Comparison of ENCODE assay signal across 17 cellular contexts in genomic region chr12:40034712-40035111, GRCh38.
DNase-seq lines count a peak whose midpoint lies in the region; ATAC-seq, FAIRE-seq and TF ChIP-seq lines count a peak whose summit lies in the region.
"Had no signal": no experiment of that assay in that cellular context is flagged by ENCODE, and none has a peak within 500 bp of the region (broad histone marks: within the 10 kb centered on the region; RNA-seq: fewer than 3 reads in every experiment).

No MANE protein-coding gene starts in this region.

- H3K27ac ChIP-seq in A549, result no peak overlapping the region
- no peak overlapping the region for H3K27ac ChIP-seq in IMR-90 (ENCODE audit: insufficient read depth, low read length)
- H3K27ac ChIP-seq in neuronal stem cell (replicated peaks; ENCODE audit: low read length), result no peak overlapping the region
- H3K27ac ChIP-seq: C4-2B had no signal

- H3K9ac ChIP-seq in IMR-90 (ENCODE audit: low read depth, low read length) (no peak overlapping the region), neuronal stem cell (ENCODE audit: low read depth, low read length, poor library complexity) (no peak overlapping the region)

- no peaks in the 10 kb centered on the region for H4K20me1 ChIP-seq in IMR-90 (ENCODE audit: insufficient read depth, low read length)

- intact Hi-C loops in IMR-90 (cut with micrococcal nuclease), result no loop called here

- peak overlapping the region; percentile 35 for H3K4me2 ChIP-seq in A549
- H3K4me2 ChIP-seq in IMR-90 (ENCODE audit: low read depth, low read length), result no peak overlapping the region
- no peak overlapping the region for H3K4me2 ChIP-seq in neuronal stem cell (ENCODE audit: insufficient read depth, low read length, poor library complexity, severe bottlenecking)

- H4K8ac ChIP-seq in IMR-90 (ENCODE audit: low read depth in 2 of 2, low read length in 2 of 2) (no peak overlapping the region), neuronal stem cell (ENCODE audit: low read depth, low read length) (no peak overlapping the region)

- TF ChIP-seq EP300 in A549 (IDR thresholded peaks at IDR 0.05), result no peak

- H3K23ac ChIP-seq in IMR-90 (ENCODE audit: low read depth, low read length), result no peak overlapping the region
- no peak overlapping the region for H3K23ac ChIP-seq in neuronal stem cell (ENCODE audit: low read depth, low read length, poor library complexity)

- BruUV-seq in IMR-90 (replicated peaks; lab: Mats Ljungman, UMichigan), result no TSS peak

- DNase-seq in A549 (ENCODE audit: low read depth in 1 of 2, low spot score in 1 of 2) (no peak), IMR-90 (peak; percentile 7), WTC11 (ENCODE audit: low spot score) (no peak), foreskin melanocyte (peak; percentile 61), HK-2 (ENCODE audit: unreplicated experiment) (no peak), type B pancreatic cell (ENCODE audit: extremely low spot score, unreplicated experiment) (no peak), neuronal stem cell (ENCODE audit: low spot score) (no peak)
- no peak for DNase-seq in activated naive CD4-positive, alpha-beta T cell treated with anti-CD3 and anti-CD28 coated beads, Interleukin-2, amount 50 U/mL, for 16 hours
- DNase-seq: BE2C; CD4-positive, alpha-beta memory T cell; DMS79 treated with DMSO at 0.1 percent for 48 hours; EL had no signal

- H3K9me3 ChIP-seq in A549 (no peaks in the 10 kb centered on the region), IMR-90 (ENCODE audit: control insufficient read depth, insufficient read depth, low read length) (no peaks in the 10 kb centered on the region), neuronal stem cell (replicated peaks in 1 of 2; ENCODE audit: control insufficient read depth in 2 of 2, insufficient read depth in 1 of 2, low read depth in 1 of 2, low read length in 2 of 2) (no peaks in the 10 kb centered on the region)
- H3K9me3 ChIP-seq: BE2C, HAP-1 had no signal

- TF ChIP-seq POLR2A in A549 (IDR thresholded peaks at IDR 0.05; ENCODE audit: low read length) (no peak), IMR-90 (IDR thresholded peaks at IDR 0.05; ENCODE audit: low read depth, low read length) (no peak)

- H2BK12ac ChIP-seq in neuronal stem cell (ENCODE audit: low read length), result no peak overlapping the region

- H3K27me3 ChIP-seq in IMR-90 (ENCODE audit: control insufficient read depth, insufficient read depth, low read length) (no peaks in the 10 kb centered on the region), neuronal stem cell (ENCODE audit: control insufficient read depth in 3 of 3, insufficient read depth in 3 of 3, low read depth in 1 of 3, low read length in 3 of 3) (no peaks in the 10 kb centered on the region)
- H3K27me3 ChIP-seq: BE2C had no signal

- H2BK5ac ChIP-seq in IMR-90 (ENCODE audit: low read depth, low read length, poor library complexity, severe bottlenecking) (no peak overlapping the region), neuronal stem cell (ENCODE audit: low read length) (no peak overlapping the region)

- H3K27ac Mint-ChIP-seq in WTC11, result peak overlapping the region; percentile 33; the same call in 1 of the 2 replicates
- no peak overlapping the region for H3K27ac Mint-ChIP-seq in type B pancreatic cell
- H3K27ac Mint-ChIP-seq: CD4-positive, alpha-beta memory T cell had no signal

- H2BK15ac ChIP-seq in IMR-90 (ENCODE audit: low read depth, low read length) (no peak overlapping the region), neuronal stem cell (ENCODE audit: low read length) (no peak overlapping the region)

- H3K14ac ChIP-seq in IMR-90 (replicated peaks; ENCODE audit: low read depth, low read length), result no peak overlapping the region
- H3K14ac ChIP-seq in neuronal stem cell (ENCODE audit: low read length), result no peak overlapping the region

- H2AK5ac ChIP-seq in IMR-90 (ENCODE audit: low read depth, low read length), result no peak overlapping the region
- no peak overlapping the region for H2AK5ac ChIP-seq in neuronal stem cell (ENCODE audit: low read depth, low read length)

- H3K4me3 Mint-ChIP-seq in WTC11, result no peak overlapping the region
- no peak overlapping the region for H3K4me3 Mint-ChIP-seq in type B pancreatic cell
- H3K4me3 Mint-ChIP-seq: CD4-positive, alpha-beta memory T cell had no signal

- H3K36me3 ChIP-seq in IMR-90 (ENCODE audit: control insufficient read depth, insufficient read depth, low read length), result no peaks in the 10 kb centered on the region
- no peaks in the 10 kb centered on the region for H3K36me3 ChIP-seq in neuronal stem cell (replicated peaks in 1 of 2; ENCODE audit: control insufficient read depth in 2 of 2, insufficient read depth in 2 of 2, low read length in 2 of 2)
- H3K36me3 ChIP-seq: BE2C, HAP-1 had no signal

- TF ChIP-seq CTCF in A549 (IDR thresholded peaks at IDR 0.05), result no peak
- TF ChIP-seq CTCF in IMR-90 (conservative IDR thresholded peaks at IDR 0.05; ENCODE audit: low read depth, low read length), result no peak
- TF ChIP-seq CTCF in WTC11 (IDR thresholded peaks at IDR 0.05), result no peak
- TF ChIP-seq CTCF in type B pancreatic cell (conservative IDR thresholded peaks at IDR 0.05), result no peak

- CTCF ChIA-PET in A549 (lab: Yijun Ruan, JAX) (no interaction called here), IMR-90 (lab: Yijun Ruan, JAX) (interaction anchor here (1.1 kb wide), 1 partner anchor 24 kb away, joined by 3 read pairs; no protein-coding TSS in a partner anchor), WTC11 (lab: Charles Lee) (interaction anchor here (0.6 to 3.9 kb wide), 3 partner anchors 24 to 69 kb away, joined by 3 to 31 read pairs (median 3); no protein-coding TSS in a partner anchor)

- no peak overlapping the region for H2BK20ac ChIP-seq in IMR-90 (ENCODE audit: low read depth, low read length)

- FAIRE-seq in A549 (lab: Jason Lieb, UNC), result peak; percentile 39
- FAIRE-seq: G401.6, GM12891, H1 had no signal

- H3K36me3 Mint-ChIP-seq in WTC11, result no peaks in the 10 kb centered on the region
- H3K36me3 Mint-ChIP-seq in type B pancreatic cell, result no peaks in the 10 kb centered on the region
- H3K36me3 Mint-ChIP-seq: CD4-positive, alpha-beta memory T cell had no signal

- 0% methylated on average over 2 of the region's 2 CpGs for WGBS in A549 (ENCODE audit: missing lambda C conversion rate)
- no CpG with 5 or more reads among the region's 2 CpGs for WGBS in IMR-90 (ENCODE audit: extremely low coverage in 2 of 2, insufficient read length in 1 of 2), 2 experiments
- WGBS in neuronal stem cell (ENCODE audit: extremely low coverage in 2 of 2, insufficient read length in 2 of 2, insufficient replicate concordance in 1 of 2), 2 donors, result no CpG with 5 or more reads among the region's 2 CpGs

- H3K4me3 ChIP-seq in A549 (no peak overlapping the region), IMR-90 (ENCODE audit: insufficient read depth, low read depth, low read length) (no peak overlapping the region), neuronal stem cell (ENCODE audit: low read length in 2 of 2) (no peak overlapping the region)
- H3K4me3 ChIP-seq: HAP-1 had no signal

- POLR2A ChIA-PET in A549 (lab: Yijun Ruan, JAX), result no interaction called here
- POLR2A ChIA-PET in IMR-90 (lab: Charles Lee; ENCODE audit: unreplicated experiment), result no interaction called here
- POLR2A ChIA-PET in WTC11 (lab: Charles Lee), result no interaction called here

- H4K91ac ChIP-seq in IMR-90 (ENCODE audit: insufficient read depth, low read depth, low read length) (no peak overlapping the region), neuronal stem cell (ENCODE audit: low read depth, low read length, poor library complexity) (no peak overlapping the region)

- H3K27me3 Mint-ChIP-seq in WTC11 (ENCODE audit: low read depth), result no peaks in the 10 kb centered on the region
- no peaks in the 10 kb centered on the region for H3K27me3 Mint-ChIP-seq in type B pancreatic cell
- H3K27me3 Mint-ChIP-seq: CD4-positive, alpha-beta memory T cell had no signal

- TF ChIP-seq RAD21 in A549 (conservative IDR thresholded peaks at IDR 0.05 in 1 of 2, IDR thresholded peaks at IDR 0.05 in 1 of 2), result no peak
- no peak for TF ChIP-seq RAD21 in IMR-90 (IDR thresholded peaks at IDR 0.05; ENCODE audit: low read length)

- H3K4me1 ChIP-seq in A549 (peaks cover 21% of the 10 kb centered on the region), IMR-90 (ENCODE audit: control insufficient read depth, insufficient read depth, low read length) (peaks cover 2% of the 10 kb centered on the region; the same call in 1 of the 2 replicates), neuronal stem cell (ENCODE audit: control insufficient read depth in 2 of 2, insufficient read depth in 1 of 2, low read depth in 1 of 2, low read length in 2 of 2) (peaks cover 2 to 8% of the 10 kb centered on the region in 2 donors)
- H3K4me1 ChIP-seq: BE2C, HAP-1 had no signal

- H3K18ac ChIP-seq in IMR-90 (ENCODE audit: low read depth, low read length) (no peak overlapping the region; the same call in 1 of the 2 replicates), neuronal stem cell (ENCODE audit: low read length) (no peak overlapping the region)

- H3K79me1 ChIP-seq in IMR-90 (ENCODE audit: low read depth in 1 of 2, low read length in 2 of 2), result no peaks in the 10 kb centered on the region
- no peaks in the 10 kb centered on the region for H3K79me1 ChIP-seq in neuronal stem cell (ENCODE audit: low read depth, low read length)

- H3K9me3 Mint-ChIP-seq in WTC11 (no peaks in the 10 kb centered on the region), type B pancreatic cell (no peaks in the 10 kb centered on the region)
- H3K9me3 Mint-ChIP-seq: CD4-positive, alpha-beta memory T cell had no signal

- H2AFZ ChIP-seq in IMR-90 (replicated peaks; ENCODE audit: low read length, poor library complexity) (no peak overlapping the region), neuronal stem cell (ENCODE audit: low read length) (no peak overlapping the region)

- H3K56ac ChIP-seq in IMR-90 (ENCODE audit: extremely low read depth, insufficient read depth, low read length), result no peak overlapping the region

- no peak overlapping the region for H2BK120ac ChIP-seq in IMR-90 (ENCODE audit: low read depth, low read length)
- no peak overlapping the region for H2BK120ac ChIP-seq in neuronal stem cell (ENCODE audit: low read depth, low read length)

- H3K4ac ChIP-seq in IMR-90 (ENCODE audit: low read depth, low read length), result no peak overlapping the region
- no peak overlapping the region for H3K4ac ChIP-seq in neuronal stem cell (ENCODE audit: low read length)

- H4K5ac ChIP-seq in IMR-90 (ENCODE audit: low read depth, low read length), result no peak overlapping the region

- dilution Hi-C loops in IMR-90 (cut with HindIII; ENCODE audit: low sequenced_read_pairs, unreplicated experiment), result no loop called here

- H3K4me1 Mint-ChIP-seq in WTC11, result peaks cover 51% of the 10 kb centered on the region
- H3K4me1 Mint-ChIP-seq in type B pancreatic cell (ENCODE audit: unreplicated experiment), result peaks cover 21% of the 10 kb centered on the region

- ATAC-seq in A549 (peak in 1 of 2 experiments; percentile 61; a peak in 2 of 6 replicates), IMR-90 (ENCODE audit: low read depth) (peak; percentile 75), WTC11 (no peak)

- no peaks in the 10 kb centered on the region for H3K9me1 ChIP-seq in IMR-90 (ENCODE audit: insufficient read depth, low read length)

- in situ Hi-C loops in IMR-90 (cut with MboI; ENCODE audit: low sequenced_read_pairs), result no loop called here

- H2AK9ac ChIP-seq in IMR-90 (replicated peaks; ENCODE audit: low read depth, low read length, poor library complexity), result no peak overlapping the region

TF ChIP-seq in IMR-90, 13 proteins besides CTCF, POLR2A, EP300 and RAD21 (continues in another document):
- TF ChIP-seq MXI1 (IDR thresholded peaks at IDR 0.05; ENCODE audit: borderline replicate concordance, low read depth, low read length), result no peak

Comparison
In these comparisons a context has a peak if more than half of its experiments do, and no peak if none do; other contexts are left out.
1. DNase-seq: peak in IMR-90 (single experiment) and foreskin melanocyte (single experiment); none in A549 (0 of 2), WTC11 (single experiment), HK-2 (single experiment), type B pancreatic cell (single experiment), neuronal stem cell (single experiment) and activated naive CD4-positive, alpha-beta T cell treated with anti-CD3 and anti-CD28 coated beads, Interleukin-2, amount 50 U/mL, for 16 hours (single experiment).